ENCODE assay signal across 9 cellular contexts in the genomic region with DNA sequence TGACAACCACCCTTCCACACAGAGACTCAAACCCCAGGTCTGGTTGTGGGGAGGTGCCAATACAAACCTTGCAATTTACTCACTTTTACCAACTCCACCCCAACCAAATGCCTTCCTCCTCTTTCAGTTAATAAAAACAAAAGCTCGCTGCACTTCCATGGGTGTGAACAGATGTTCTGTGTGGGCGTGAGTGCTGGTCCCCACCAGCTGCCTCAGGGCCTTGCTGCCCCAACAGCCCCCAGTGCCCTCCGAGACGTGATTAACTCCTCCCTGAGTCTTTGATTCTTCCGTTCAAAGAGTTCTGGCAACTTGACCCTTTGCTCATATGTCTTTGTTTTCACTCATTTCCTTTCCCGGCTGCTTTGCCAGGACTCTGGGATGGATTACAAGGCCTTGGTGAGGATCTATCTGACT.
DNase-seq lines count a peak whose midpoint lies in the region; ATAC-seq and TF ChIP-seq lines count a peak whose summit lies in the region.
"Had no signal": no experiment of that assay in that cellular context is flagged by ENCODE, and none has a peak within 500 bp of the region (broad histone marks: within the 10 kb centered on the region; RNA-seq: fewer than 3 reads in every experiment).

No MANE protein-coding gene starts in this region.

- TF ChIP-seq CTCF in NB4 (IDR thresholded peaks at IDR 0.05; ENCODE audit: low read depth, low read length) = no peak
- no peak for TF ChIP-seq CTCF in nephron (IDR thresholded peaks at IDR 0.05; ENCODE audit: unreplicated experiment in 3 of 3)
- TF ChIP-seq CTCF in body of pancreas (IDR thresholded peaks at IDR 0.05) = no peak

- no peaks in the 10 kb centered on the region for H3K9me3 Mint-ChIP-seq in nephron

- H3K4me3 Mint-ChIP-seq in nephron = peak overlapping the region in 2 of 3 experiments; percentile 7 to 12

- H3K4me1 Mint-ChIP-seq in nephron = peaks cover 27% of the 10 kb centered on the region

- H3K27me3 Mint-ChIP-seq in nephron (ENCODE audit: low read depth) = no peaks in the 10 kb centered on the region

- H3K27ac Mint-ChIP-seq in nephron = peak overlapping the region; percentile 56 to 84 (median 67)

- no peaks in the 10 kb centered on the region for H3K36me3 Mint-ChIP-seq in nephron (ENCODE audit: low read depth)

- H3K9me3 ChIP-seq in body of pancreas = no peaks in the 10 kb centered on the region

- 63 to 78% methylated on average over 6 of the region's 6 CpGs for WGBS in body of pancreas, 2 donors

- no peaks in the 10 kb centered on the region for H3K27me3 ChIP-seq in body of pancreas

- peak; percentile 80 for DNase-seq in DMS 273 treated with DMSO at 0.1 percent for 48 hours (lab: John Stamatoyannopoulos, UW)
- peak; percentile 15 for DNase-seq in NB4 (ENCODE audit: low read depth)
- peak; percentile 16 for DNase-seq in astrocyte of the hippocampus (ENCODE audit: low read depth, low spot score)
- no peak for DNase-seq in body of pancreas
- no peak for DNase-seq in hippocampal formation (lab: John Stamatoyannopoulos, UW)
- DNase-seq in AG20443 (ENCODE audit: low spot score) = no peak
- DNase-seq: NCI-H774 had no signal

- no peaks in the 10 kb centered on the region for H3K4me1 ChIP-seq in body of pancreas

- ATAC-seq in body of pancreas (no peak), HG02759 (IDR thresholded peaks at IDR 0.05; ENCODE audit: unreplicated experiment) (no peak)

- H3K4me3 ChIP-seq in NB4 (ENCODE audit: low read depth, low read length) = no peak overlapping the region
- H3K4me3 ChIP-seq in body of pancreas = no peak overlapping the region

- intact Hi-C loops in body of pancreas (cut with DNase I) = no loop called here

- TF ChIP-seq POLR2A in NB4 (IDR thresholded peaks at IDR 0.05; ENCODE audit: extremely low read depth, insufficient read length) (no peak), body of pancreas (IDR thresholded peaks at IDR 0.05) (no peak)

- no peak overlapping the region for H3K27ac ChIP-seq in body of pancreas

- H3K36me3 ChIP-seq in body of pancreas (replicated peaks in 1 of 2; ENCODE audit: insufficient read depth in 1 of 2, low read depth in 2 of 2) = no peaks in the 10 kb centered on the region

Comparison
In these comparisons a context has a peak if more than half of its experiments do, and no peak if none do; other contexts are left out.
1. DNase-seq: peak in DMS 273 treated with DMSO at 0.1 percent for 48 hours (single experiment), NB4 (single experiment) and astrocyte of the hippocampus (single experiment); none in body of pancreas (0 of 4), hippocampal formation (0 of 2) and AG20443 (single experiment).